ENCODE assay signal across 15 cellular contexts in the genomic region with DNA sequence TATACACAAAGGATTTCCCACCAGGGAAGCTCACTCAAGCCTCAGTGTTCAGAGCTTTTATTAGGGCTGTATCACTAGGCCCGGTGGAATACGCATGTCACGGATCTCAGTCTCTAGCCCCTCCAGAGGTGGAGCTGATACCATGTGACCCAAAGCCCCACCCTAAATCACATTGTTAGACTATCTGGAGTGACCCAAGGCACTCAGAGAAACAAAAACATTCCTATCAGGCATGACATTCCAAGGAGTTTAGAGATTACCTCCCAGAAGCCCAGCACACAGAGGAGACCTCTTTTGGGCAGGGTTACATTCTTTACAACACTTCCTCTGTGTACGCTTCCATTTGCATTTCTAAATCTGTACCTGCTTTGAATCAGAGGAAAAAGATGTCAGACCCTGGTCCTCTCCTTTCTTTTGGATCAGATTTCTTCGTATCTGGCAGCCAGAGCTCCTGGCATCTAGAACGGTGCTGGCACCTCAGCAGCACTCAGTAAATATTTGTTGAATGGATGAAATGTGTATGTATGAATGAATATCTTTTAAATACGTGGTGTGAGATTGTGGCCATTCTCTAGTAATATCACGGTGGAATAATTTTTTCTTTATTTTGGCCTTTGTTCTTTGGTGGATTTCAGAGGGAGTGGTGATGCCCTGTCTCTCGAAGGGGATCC. TPM values are rescaled to one million over a fixed set of nuclear protein-coding genes. Genes with fewer than 3 reads are reported as not detected.
A peak's percentile ranks its signal among the peaks of the same experiment; 100 is the strongest.
DNase-seq lines count a peak whose midpoint lies in the region; ATAC-seq, FAIRE-seq and TF ChIP-seq lines count a peak whose summit lies in the region.
"Had no signal": no experiment of that assay in that cellular context is flagged by ENCODE, and none has a peak within 500 bp of the region (broad histone marks: within the 10 kb centered on the region; RNA-seq: fewer than 3 reads in every experiment).

No MANE protein-coding gene starts in this region.

- peak; percentile 23 to 57 for ATAC-seq in left cardiac atrium
- no peak for ATAC-seq in GM18519 (IDR thresholded peaks at IDR 0.05; ENCODE audit: low FRiP score, unreplicated experiment)
- ATAC-seq in HG03457 (IDR thresholded peaks at IDR 0.05; ENCODE audit: unreplicated experiment): no peak
- ATAC-seq: naive thymus-derived CD8-positive, alpha-beta T cell had no signal

- intact Hi-C loops in left cardiac atrium (cut with DNase I) (no loop called here), cardiac septum (cut with DNase I) (no loop called here)

- peak; percentile 44 for DNase-seq in left cardiac atrium
- DNase-seq in cardiac septum (ENCODE audit: low spot score): no peak
- DNase-seq in astrocyte of the spinal cord (ENCODE audit: low read depth, low spot score): peak; percentile 13
- DNase-seq in left kidney (ENCODE audit: low read depth, low spot score): peak; percentile 60
- DNase-seq in urothelium cell line (ENCODE audit: low spot score): peak; percentile 25
- DNase-seq in NCI-H2107 treated with DMSO at 0.1 percent for 48 hours (lab: John Stamatoyannopoulos, UW; ENCODE audit: unreplicated experiment): no peak
- DNase-seq: activated CD4-positive, CD25-positive, alpha-beta regulatory T cell; HCEC 1CT; heart left ventricle; naive thymus-derived CD8-positive, alpha-beta T cell; NCI-H146; stimulated activated CD4-positive, alpha-beta T cell treated with anti-CD3 and anti-CD28 coated beads, Interleukin-2, amount 100 ng/mL, for 24 hours had no signal

- H3K4me3 ChIP-seq in astrocyte of the spinal cord (ENCODE audit: low read depth, low read length): no peak overlapping the region
- H3K4me3 ChIP-seq: heart left ventricle had no signal

- no peak for TF ChIP-seq CTCF in astrocyte of the spinal cord (IDR thresholded peaks at IDR 0.05; ENCODE audit: low read depth, low read length)

- in situ Hi-C loops in astrocyte of the spinal cord (cut with HindIII; ENCODE audit: low sequenced_read_pairs): no loop called here

- no peak for FAIRE-seq in urothelium cell line (lab: Jason Lieb, UNC)
- FAIRE-seq: G401.6 had no signal

RNA-seq across cellular contexts. Expression of a gene that starts 37.7 kb away (rescaled TPM):
- total RNA-seq in left cardiac atrium (100 to 1,000 TPM in 1 of 2 donors, 10 to 100 TPM in 1; 94.1 to 109 TPM), cardiac septum (104 TPM)

Comparison
In these comparisons a context has a peak if more than half of its experiments do, and no peak if none do; other contexts are left out.
1. DNase-seq: peak in left cardiac atrium (single experiment), astrocyte of the spinal cord (single experiment), left kidney (single experiment) and urothelium cell line (single experiment); none in cardiac septum (single experiment) and NCI-H2107 treated with DMSO at 0.1 percent for 48 hours (single experiment).
2. ATAC-seq: peak in left cardiac atrium (2 of 2); none in GM18519 (single experiment) and HG03457 (single experiment).